Comparison of ENCODE assay signal across 19 cellular contexts in the genomic region with DNA sequence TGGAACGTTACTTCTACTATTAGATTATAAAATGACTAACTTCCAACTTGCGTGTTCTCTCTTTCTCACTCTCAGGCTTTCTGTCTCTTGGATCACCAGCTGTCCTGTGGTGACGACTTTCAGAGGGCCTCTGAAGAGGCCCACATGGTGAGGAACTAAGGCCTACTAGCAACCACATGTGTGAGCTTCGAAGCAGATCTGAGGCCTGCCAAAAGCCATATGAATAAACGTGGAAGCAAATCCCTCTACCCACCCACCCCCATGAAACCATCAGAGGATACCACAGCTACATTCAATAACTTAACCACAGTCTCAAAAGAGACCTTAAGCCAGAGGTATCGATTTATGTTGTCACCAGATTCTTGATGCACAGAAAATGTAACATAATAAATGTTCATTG. TPM values are rescaled to one million over a fixed set of nuclear protein-coding genes. Genes with fewer than 3 reads are reported as not detected.
DNase-seq lines count a peak whose midpoint lies in the region; ATAC-seq, FAIRE-seq and TF ChIP-seq lines count a peak whose summit lies in the region.
"Had no signal": no experiment of that assay in that cellular context is flagged by ENCODE, and none has a peak within 500 bp of the region (broad histone marks: within the 10 kb centered on the region; RNA-seq: fewer than 3 reads in every experiment).

No MANE protein-coding gene starts in this region.

- H3K27ac ChIP-seq in Panc1 (ENCODE audit: low read length) = peak overlapping the region; percentile 69
- H3K27ac ChIP-seq: A549, C4-2B had no signal

- BruUV-seq in Panc1 (replicated peaks; lab: Mats Ljungman, UMichigan) = no TSS peak

- in situ Hi-C loops in Panc1 (cut with HindIII; ENCODE audit: low pct_unique_long_range_greater_than_20kb, low sequenced_read_pairs) = no loop called here

- H3K36me3 ChIP-seq in Panc1 (ENCODE audit: control insufficient read depth, insufficient read depth, low read length) = no peaks in the 10 kb centered on the region
- H3K36me3 ChIP-seq: HAP-1 had no signal

- ATAC-seq in GM18498 (IDR thresholded peaks at IDR 0.05; ENCODE audit: unreplicated experiment) (peak; percentile 80), HG02798 (IDR thresholded peaks at IDR 0.05; ENCODE audit: poor library complexity, unreplicated experiment) (peak; percentile 79), HG03520 (IDR thresholded peaks at IDR 0.05; ENCODE audit: unreplicated experiment) (peak; percentile 67), Panc1 (no peak), HG02610 (IDR thresholded peaks at IDR 0.05; ENCODE audit: unreplicated experiment) (no peak)
- ATAC-seq: A549, K562 had no signal

- no peak for TF ChIP-seq CTCF in Panc1 (IDR thresholded peaks at IDR 0.05)

- H3K4me1 ChIP-seq in Panc1 (ENCODE audit: control insufficient read depth, insufficient read depth, low read length) = peaks cover 25% of the 10 kb centered on the region; the same call in 1 of the 2 replicates
- H3K4me1 ChIP-seq: HAP-1 had no signal

- CTCF ChIA-PET in Panc1 (lab: Charles Lee) = no interaction called here

- H3K4me3 ChIP-seq in Panc1 (ENCODE audit: low read depth in 2 of 2, low read length in 2 of 2) = no peak overlapping the region
- H3K4me3 ChIP-seq: A549, HAP-1, K562 had no signal

- intact Hi-C loops in Panc1 (cut with micrococcal nuclease; ENCODE audit: unreplicated experiment) = loop anchor here (10.0 kb wide), 4 partner anchors 114 to 406 kb away; no protein-coding TSS in a partner anchor

- H3K9me3 ChIP-seq in Panc1 (ENCODE audit: control insufficient read depth, insufficient read depth, low read depth, low read length) = no peaks in the 10 kb centered on the region
- H3K9me3 ChIP-seq: A549, HAP-1 had no signal

- DNase-seq in Panc1 (ENCODE audit: low read depth, low spot score) (no peak), GM12892 (ENCODE audit: insufficient read length) (no peak), kidney glomerular epithelial cell (lab: John Stamatoyannopoulos, UW) (no peak), epidermal melanocyte (ENCODE audit: insufficient read length, low spot score) (no peak)
- DNase-seq: DMS153, NCI-H1092 treated with DMSO at 0.1 percent for 48 hours, NCI-H1694 had no signal

- TF ChIP-seq POLR2A in GM12892 (IDR thresholded peaks at IDR 0.05; ENCODE audit: low read depth, low read length) = no peak

- POLR2A ChIA-PET in Panc1 (lab: Charles Lee) = no interaction called here

- H3K27me3 ChIP-seq in Panc1 (ENCODE audit: control insufficient read depth, insufficient read depth, low read length) = no peaks in the 10 kb centered on the region

- no peak for FAIRE-seq in GM12892 (lab: Jason Lieb, UNC)
- FAIRE-seq: A549, GM12891, K562, RCC 7860 had no signal

RNA-seq across cellular contexts. Expression of gene BMP5, which starts 13.5 kb away (rescaled TPM):
- 17.7 TPM for total RNA-seq in Panc1 (2021; ENCODE audit: unreplicated experiment)
- 7.9 TPM for polyA plus RNA-seq in Panc1 (2012; ENCODE audit: insufficient read length)
- polyA plus RNA-seq in GM12892 (2012; ENCODE audit: missing spikeins) = not detected
- total RNA-seq: HT-29, K562, M059J had no signal
- polyA plus RNA-seq: K562 had no signal

Comparison
In these comparisons a context has a peak if more than half of its experiments do, and no peak if none do; other contexts are left out.
1. ATAC-seq: peak in GM18498 (single experiment), HG02798 (single experiment) and HG03520 (single experiment); none in Panc1 (single experiment) and HG02610 (single experiment).